23 cellular contexts compared by ENCODE assay signal in the genomic region with DNA sequence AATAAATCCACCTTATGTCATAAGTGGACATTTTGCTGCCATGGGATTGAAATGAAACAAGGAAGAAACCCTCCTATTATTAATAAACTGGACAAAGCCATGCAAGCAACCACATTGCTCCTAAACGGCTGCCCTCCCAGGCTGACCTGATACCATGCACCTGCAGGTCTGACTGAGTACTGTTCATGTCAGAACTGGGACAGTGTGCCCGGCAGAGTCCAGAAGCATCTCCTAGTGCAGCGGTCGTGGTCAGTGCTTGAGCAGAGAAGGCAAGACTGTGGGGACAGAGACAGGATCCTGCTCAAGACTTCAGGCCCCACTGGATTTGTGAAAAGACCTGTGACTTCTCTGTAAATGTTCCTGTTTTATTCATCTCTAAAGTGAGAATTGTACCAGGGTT.
"Had no signal": no experiment of that assay in that cellular context is flagged by ENCODE, and none has a peak within 500 bp of the region (broad histone marks: within the 10 kb centered on the region; RNA-seq: fewer than 3 reads in every experiment).

No MANE protein-coding gene starts in this region.

- H3K4me3 Mint-ChIP-seq: activated CD4-positive, alpha-beta memory T cell treated with anti-CD3 and anti-CD28 coated beads, Interleukin-2, amount 10 ng/mL, durations not matched to agents 7 days and 5 days; activated T-helper 1 cell treated with anti-CD3 and anti-CD28 coated beads, Interleukin-12 subunit alpha, Interleukin-12 subunit beta, Interleukin-2, Interleukin-4 antibody, amounts not matched to agents 30 ng/mL and 10 ng/mL and 1 ng/mL, durations not matched to agents 14 hours and 24 hours and 36 hours; immature natural killer cell; neural crest cell had no signal

- H3K9me3 Mint-ChIP-seq: immature natural killer cell had no signal

- H3K36me3 ChIP-seq: gastrocnemius medialis, lower lobe of right lung, pancreas, suprapubic skin, upper lobe of right lung had no signal

- FAIRE-seq: pancreas had no signal

- H3K27me3 ChIP-seq: gastrocnemius medialis, heart left ventricle, pancreas, suprapubic skin, upper lobe of right lung had no signal

- ATAC-seq: gastrocnemius medialis, left cardiac atrium, lower lobe of right lung, pancreas, SK-N-SH treated with all-trans-retinoic acid at 6 μM for 48 hours, upper lobe of right lung had no signal

- DNase-seq: activated CD4-positive, alpha-beta memory T cell treated with anti-CD3 and anti-CD28 coated beads, Interleukin-2, amount 10 ng/mL, durations not matched to agents 7 days and 5 days; activated naive CD4-positive, alpha-beta T cell; aorta; cerebellar nuclear complex; effector memory CD4-positive, alpha-beta T cell; gastrocnemius medialis; heart left ventricle; immature natural killer cell; left cardiac atrium; lower lobe of right lung; pancreas; retina; stimulated activated CD4-positive, alpha-beta T cell treated with anti-CD3 and anti-CD28 coated beads, Interleukin-4, amount 100 ng/mL, for 4 hours; stimulated activated CD8-positive, alpha-beta memory T cell treated with anti-CD3 and anti-CD28 coated beads, Interleukin-4, amount 100 ng/mL, for 48 hours; stimulated activated naive CD4-positive, alpha-beta T cell treated with Interleukin-2 at 50 U/mL for 16 hours; T-helper 1 cell; T1000; upper lobe of right lung had no signal

- H3K9me3 ChIP-seq: gastrocnemius medialis, heart left ventricle, lower lobe of right lung, pancreas, suprapubic skin, upper lobe of right lung had no signal

- H3K27ac Mint-ChIP-seq: activated CD4-positive, alpha-beta memory T cell treated with anti-CD3 and anti-CD28 coated beads, Interleukin-2, amount 10 ng/mL, durations not matched to agents 7 days and 5 days; activated T-helper 1 cell treated with anti-CD3 and anti-CD28 coated beads, Interleukin-12 subunit alpha, Interleukin-12 subunit beta, Interleukin-2, Interleukin-4 antibody, amounts not matched to agents 30 ng/mL and 10 ng/mL and 1 ng/mL, durations not matched to agents 14 hours and 24 hours and 36 hours; immature natural killer cell had no signal

- H3K4me1 ChIP-seq: upper lobe of right lung had no signal

- H3K4me3 ChIP-seq: gastrocnemius medialis, heart left ventricle, lower lobe of right lung, pancreas, suprapubic skin, upper lobe of right lung had no signal

- H3K27ac ChIP-seq: epithelial cell of prostate, gastrocnemius medialis, lower lobe of right lung, pancreas, suprapubic skin, upper lobe of right lung had no signal
